Comparison of ENCODE assay signal across 20 cellular contexts in genomic region chr22:28498044-28498443, GRCh38.
"Had no signal": no experiment of that assay in that cellular context is flagged by ENCODE, and none has a peak within 500 bp of the region (broad histone marks: within the 10 kb centered on the region; RNA-seq: fewer than 3 reads in every experiment).

No MANE protein-coding gene starts in this region.

- DNase-seq: cortex of kidney; effector CD8-positive, alpha-beta T cell; effector memory CD8-positive, alpha-beta T cell; endodermal cell; foreskin keratinocyte; glutamatergic neuron; head of caudate nucleus; heart right ventricle; hippocampal formation; left cardiac atrium; left lung; left ventricle myocardium superior; lower lobe of right lung; mesenchymal stem cell; mucosa of descending colon; naive B cell had no signal

- H3K36me3 ChIP-seq: esophagus muscularis mucosa, gastroesophageal sphincter, heart right ventricle, left lung, lower lobe of right lung had no signal

- H3K27me3 Mint-ChIP-seq: dendritic cell treated with granulocyte-macrophage colony-stimulating factor and Interleukin-4, amounts not matched to agents 40 ng/mL and 50 ng/mL, for 4 days had no signal

- H3K9me3 Mint-ChIP-seq: dendritic cell treated with granulocyte-macrophage colony-stimulating factor and Interleukin-4, amounts not matched to agents 40 ng/mL and 50 ng/mL, for 4 days; effector memory CD8-positive, alpha-beta T cell; endodermal cell; naive B cell had no signal

- H3K4me1 ChIP-seq: esophagus muscularis mucosa, foreskin keratinocyte, gastroesophageal sphincter, heart right ventricle, left lung, lower lobe of right lung had no signal

- ATAC-seq: effector memory CD8-positive, alpha-beta T cell; foreskin keratinocyte; gastroesophageal sphincter; heart right ventricle; left cardiac atrium; left lung; left ventricle myocardium superior; lower lobe of right lung; mucosa of descending colon had no signal

- H3K4me1 Mint-ChIP-seq: endodermal cell, naive B cell had no signal

- H3K27ac Mint-ChIP-seq: dendritic cell treated with granulocyte-macrophage colony-stimulating factor and Interleukin-4, amounts not matched to agents 40 ng/mL and 50 ng/mL, for 4 days; effector memory CD8-positive, alpha-beta T cell; endodermal cell; mesothelial cell of epicardium; naive B cell had no signal

- H3K27me3 ChIP-seq: esophagus muscularis mucosa, gastroesophageal sphincter, heart right ventricle, left lung had no signal

- H3K27ac ChIP-seq: esophagus muscularis mucosa, foreskin keratinocyte, gastroesophageal sphincter, heart right ventricle, left lung, lower lobe of right lung had no signal

- H3K9me3 ChIP-seq: esophagus muscularis mucosa, gastroesophageal sphincter, heart right ventricle, left lung, lower lobe of right lung, mucosa of descending colon had no signal

- H3K4me3 Mint-ChIP-seq: dendritic cell treated with granulocyte-macrophage colony-stimulating factor and Interleukin-4, amounts not matched to agents 40 ng/mL and 50 ng/mL, for 4 days; effector memory CD8-positive, alpha-beta T cell; endodermal cell; mesothelial cell of epicardium; naive B cell had no signal

- H3K4me3 ChIP-seq: esophagus muscularis mucosa, gastroesophageal sphincter, heart right ventricle, left lung, lower lobe of right lung, mucosa of descending colon had no signal

- H3K36me3 Mint-ChIP-seq: mesothelial cell of epicardium, naive B cell had no signal
